Comparison of ENCODE assay signal across 15 cellular contexts in genomic region chr14:103000291-103000921, GRCh38.
"Had no signal": no experiment of that assay in that cellular context is flagged by ENCODE, and none has a peak within 500 bp of the region (broad histone marks: within the 10 kb centered on the region; RNA-seq: fewer than 3 reads in every experiment).

No MANE protein-coding gene starts in this region.

- H3K27ac ChIP-seq: gastroesophageal sphincter, skin epidermis had no signal

- H3K4me3 Mint-ChIP-seq: activated CD8-positive, alpha-beta T cell treated with anti-CD3 and anti-CD28 coated beads for 36 hours; activated naive CD8-positive, alpha-beta T cell; activated T-cell treated with anti-CD3 and anti-CD28 coated beads, Interleukin-2, amount 50 U/mL, for 72 hours had no signal

- H3K9me3 Mint-ChIP-seq: activated CD8-positive, alpha-beta T cell treated with anti-CD3 and anti-CD28 coated beads for 36 hours; activated T-cell treated with anti-CD3 and anti-CD28 coated beads, Interleukin-2, amount 50 U/mL, for 72 hours; naive B cell had no signal

- H3K4me3 ChIP-seq: gastroesophageal sphincter, skin epidermis had no signal

- H3K36me3 Mint-ChIP-seq: activated naive CD8-positive, alpha-beta T cell had no signal

- H3K27ac Mint-ChIP-seq: activated CD8-positive, alpha-beta T cell treated with anti-CD3 and anti-CD28 coated beads for 36 hours; activated naive CD8-positive, alpha-beta T cell; activated T-cell treated with anti-CD3 and anti-CD28 coated beads, Interleukin-2, amount 50 U/mL, for 72 hours had no signal

- H3K9me3 ChIP-seq: gastroesophageal sphincter had no signal

- H3K27me3 ChIP-seq: gastroesophageal sphincter had no signal

- H3K27me3 Mint-ChIP-seq: activated CD8-positive, alpha-beta T cell treated with anti-CD3 and anti-CD28 coated beads for 36 hours; activated naive CD8-positive, alpha-beta T cell; naive B cell had no signal

- H3K4me1 ChIP-seq: gastroesophageal sphincter had no signal

- DNase-seq: activated CD4-positive, alpha-beta T cell treated with anti-CD3 and anti-CD28 coated beads for 4 hours; activated CD8-positive, alpha-beta memory T cell treated with anti-CD3 and anti-CD28 coated beads, Interleukin-2, amount 50 U/mL, for 4 hours; activated CD8-positive, alpha-beta T cell treated with anti-CD3 and anti-CD28 coated beads for 36 hours; activated gamma-delta T cell; activated T-cell treated with anti-CD3 and anti-CD28 coated beads, Interleukin-2, amount 50 U/mL, for 72 hours; mammary epithelial cell; naive B cell; stimulated activated CD4-positive, alpha-beta T cell treated with anti-CD3 and anti-CD28 coated beads, Interleukin-4, amount 100 ng/mL, for 24 hours; stimulated activated naive CD4-positive, alpha-beta T cell treated with Interleukin-2 at 50 U/mL for 16 hours; T-helper 1 cell; T1000; trophoblast cell had no signal

- ATAC-seq: activated CD8-positive, alpha-beta T cell treated with anti-CD3 and anti-CD28 coated beads for 36 hours; activated T-cell treated with anti-CD3 and anti-CD28 coated beads, Interleukin-2, amount 50 U/mL, for 72 hours; gastroesophageal sphincter had no signal
